In genomic region chr22:46748948-46749681, GRCh38 we compare ENCODE assay signal across 1 cellular context.
TF ChIP-seq lines count a peak whose summit lies in the region.

No MANE protein-coding gene starts in this region.

TF ChIP-seq in H1, 55 proteins besides CTCF, POLR2A, EP300 and RAD21:
- TF ChIP-seq KDM1A (IDR thresholded peaks at IDR 0.05; ENCODE audit: borderline replicate concordance, low read length) (0 out of 2 replicates have a peak, but pooled peaks have one; percentile 37), SRF (IDR thresholded peaks at IDR 0.05; ENCODE audit: low read depth, low read length) (no peak)
